In genomic region chr9:3936520-3937235, GRCh38 we compare ENCODE assay signal across 14 cellular contexts.
DNase-seq lines count a peak whose midpoint lies in the region; ATAC-seq and TF ChIP-seq lines count a peak whose summit lies in the region.
"Had no signal": no experiment of that assay in that cellular context is flagged by ENCODE, and none has a peak within 500 bp of the region (broad histone marks: within the 10 kb centered on the region; RNA-seq: fewer than 3 reads in every experiment).

No MANE protein-coding gene starts in this region.

- H3K27ac ChIP-seq in cardiac muscle cell (no peak overlapping the region), spleen (peak overlapping the region in 6 of 8 donors; percentile 10 to 75 (median 41))
- H3K27ac ChIP-seq: C4-2B, SJSA1 had no signal

- peak; percentile 90 for DNase-seq in NCI-H1092 (lab: John Stamatoyannopoulos, UW)
- DNase-seq in NCI-H446 (lab: John Stamatoyannopoulos, UW): peak; percentile 75 to 84
- peak; percentile 11 to 37 for DNase-seq in cardiac muscle cell (ENCODE audit: low read depth in 1 of 2, low spot score in 1 of 2)
- peak; percentile 81 for DNase-seq in spleen
- no peak for DNase-seq in HT-29 (ENCODE audit: low spot score)
- no peak for DNase-seq in activated naive CD8-positive, alpha-beta T cell treated with anti-CD3 and anti-CD28 coated beads, Interleukin-2, amount 50 U/mL, for 24 hours
- DNase-seq: activated CD4-positive, alpha-beta T cell treated with anti-CD3 and anti-CD28 coated beads, Interleukin-2, amount 50 U/mL, for 48 hours; endodermal cell; H9; natural killer cell had no signal

- intact Hi-C loops in spleen (cut with DNase I; ENCODE audit: low total_unique reads): no loop called here

- peaks cover 21% of the 10 kb centered on the region for H3K4me1 Mint-ChIP-seq in activated naive CD8-positive, alpha-beta T cell treated with anti-CD3 and anti-CD28 coated beads, Interleukin-2, amount 50 U/mL, for 24 hours
- H3K4me1 Mint-ChIP-seq: endodermal cell, natural killer cell had no signal

- no peaks in the 10 kb centered on the region for H3K9me3 Mint-ChIP-seq in activated naive CD8-positive, alpha-beta T cell treated with anti-CD3 and anti-CD28 coated beads, Interleukin-2, amount 50 U/mL, for 24 hours
- H3K9me3 Mint-ChIP-seq: activated T-helper 2 cell treated with anti-CD3 and anti-CD28 coated beads, Interferon-gamma antibody, Interleukin-2, Interleukin-4, amounts not matched to agents 10 μg/mL and 5 μg/mL and 100 μg/mL, durations not matched to agents 14 hours and 24 hours and 36 hours; endodermal cell; H9; natural killer cell had no signal

- no peak overlapping the region for H3K4me3 Mint-ChIP-seq in activated naive CD8-positive, alpha-beta T cell treated with anti-CD3 and anti-CD28 coated beads, Interleukin-2, amount 50 U/mL, for 24 hours
- H3K4me3 Mint-ChIP-seq: endodermal cell, H9, natural killer cell had no signal

- TF ChIP-seq CTCF in cardiac muscle cell (IDR thresholded peaks at IDR 0.05; ENCODE audit: low read depth, low read length): no peak
- no peak for TF ChIP-seq CTCF in spleen (IDR thresholded peaks at IDR 0.05 in 8 of 11, conservative IDR thresholded peaks at IDR 0.05 in 3 of 11)

- H3K4me1 ChIP-seq in cardiac muscle cell (ENCODE audit: low read depth): peaks cover 22% of the 10 kb centered on the region
- H3K4me1 ChIP-seq in spleen: no peaks in the 10 kb centered on the region
- H3K4me1 ChIP-seq: SJSA1 had no signal

- no peaks in the 10 kb centered on the region for H3K36me3 Mint-ChIP-seq in activated naive CD8-positive, alpha-beta T cell treated with anti-CD3 and anti-CD28 coated beads, Interleukin-2, amount 50 U/mL, for 24 hours (ENCODE audit: low read depth)
- H3K36me3 Mint-ChIP-seq: natural killer cell had no signal

- ATAC-seq in GM19351 (IDR thresholded peaks at IDR 0.05; ENCODE audit: unreplicated experiment): no peak
- no peak for ATAC-seq in activated naive CD8-positive, alpha-beta T cell treated with anti-CD3 and anti-CD28 coated beads, Interleukin-2, amount 50 U/mL, for 24 hours
- ATAC-seq: natural killer cell had no signal

- 76 to 84% (median 82%) methylated on average over 13 of the region's 13 CpGs for WGBS in spleen, 5 donors

- no peaks in the 10 kb centered on the region for H3K36me3 ChIP-seq in cardiac muscle cell
- no peaks in the 10 kb centered on the region for H3K36me3 ChIP-seq in spleen
- H3K36me3 ChIP-seq: SJSA1 had no signal

- TF ChIP-seq POLR2A in spleen (IDR thresholded peaks at IDR 0.05): no peak

- peaks cover 4% of the 10 kb centered on the region for H3K27me3 Mint-ChIP-seq in activated naive CD8-positive, alpha-beta T cell treated with anti-CD3 and anti-CD28 coated beads, Interleukin-2, amount 50 U/mL, for 24 hours

- H3K4me3 ChIP-seq in cardiac muscle cell (no peak overlapping the region), spleen (no peak overlapping the region)
- H3K4me3 ChIP-seq: SJSA1 had no signal

- no peaks in the 10 kb centered on the region for H3K9me3 ChIP-seq in cardiac muscle cell (ENCODE audit: low read depth)
- H3K9me3 ChIP-seq in spleen: no peaks in the 10 kb centered on the region
- H3K9me3 ChIP-seq: SJSA1 had no signal

- no peaks in the 10 kb centered on the region for H3K27me3 ChIP-seq in cardiac muscle cell
- no peaks in the 10 kb centered on the region for H3K27me3 ChIP-seq in spleen (replicated peaks in 1 of 7)
- H3K27me3 ChIP-seq: SJSA1 had no signal

- H3K27ac Mint-ChIP-seq in activated naive CD8-positive, alpha-beta T cell treated with anti-CD3 and anti-CD28 coated beads, Interleukin-2, amount 50 U/mL, for 24 hours: no peak overlapping the region
- H3K27ac Mint-ChIP-seq: activated T-helper 2 cell treated with anti-CD3 and anti-CD28 coated beads, Interferon-gamma antibody, Interleukin-2, Interleukin-4, amounts not matched to agents 10 μg/mL and 5 μg/mL and 100 μg/mL, durations not matched to agents 14 hours and 24 hours and 36 hours; endodermal cell; H9; natural killer cell had no signal

Comparison
In these comparisons a context has a peak if more than half of its experiments do, and no peak if none do; other contexts are left out.
1. DNase-seq: peak in NCI-H1092 (single experiment), NCI-H446 (2 of 2), cardiac muscle cell (2 of 2) and spleen (single experiment); none in HT-29 (single experiment) and activated naive CD8-positive, alpha-beta T cell treated with anti-CD3 and anti-CD28 coated beads, Interleukin-2, amount 50 U/mL, for 24 hours (single experiment).